In the genomic region with DNA sequence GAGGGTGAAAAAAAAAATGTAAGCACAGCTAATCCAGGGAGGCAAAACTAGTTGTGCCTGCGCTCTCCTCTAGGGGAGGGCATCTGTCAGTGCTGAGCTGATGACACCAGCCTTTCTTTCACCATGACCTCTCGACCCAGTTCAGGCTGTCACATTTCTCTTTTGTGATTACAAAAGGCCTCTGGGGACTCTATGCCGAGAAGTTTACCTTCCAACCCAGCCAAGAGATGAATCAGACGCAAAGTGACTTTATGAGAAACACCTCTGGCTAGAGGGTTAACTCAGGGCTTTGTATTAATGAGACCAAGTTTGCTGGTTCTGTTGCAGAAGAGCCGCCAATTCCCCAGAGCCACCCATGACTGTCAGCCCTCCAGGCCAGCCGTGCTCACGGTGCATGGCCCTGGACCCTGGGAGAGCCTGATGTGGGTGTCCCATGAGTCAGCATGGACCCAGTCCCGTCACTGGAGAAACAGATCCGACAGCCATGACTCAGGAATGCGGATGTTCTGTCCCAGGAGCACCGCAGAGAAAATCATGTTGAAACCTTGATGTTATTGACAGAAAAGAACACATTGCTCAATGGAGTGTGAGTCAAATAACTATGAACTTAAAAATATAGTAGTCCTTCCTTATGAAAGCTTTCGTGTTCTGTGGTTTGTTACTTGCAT, we compare ENCODE assay signal across 8 cellular contexts.
DNase-seq lines count a peak whose midpoint lies in the region; ATAC-seq and TF ChIP-seq lines count a peak whose summit lies in the region.

No MANE protein-coding gene starts in this region.

- no peaks in the 10 kb centered on the region for H3K9me3 ChIP-seq in left ventricle myocardium inferior (replicated peaks)
- no peaks in the 10 kb centered on the region for H3K9me3 ChIP-seq in testis

- no peak for TF ChIP-seq POLR2A in testis (IDR thresholded peaks at IDR 0.05)

- peaks cover 0 to 3% (median 2%) of the 10 kb centered on the region in 3 donors for H3K27me3 Mint-ChIP-seq in CD14-positive monocyte (ENCODE audit: low read depth in 3 of 3)
- H3K27me3 Mint-ChIP-seq in activated T-cell treated with anti-CD3 and anti-CD28 coated beads, Interleukin-2, amount 50 U/mL, for 4 hours (ENCODE audit: low read depth) = peaks cover 5% of the 10 kb centered on the region

- H3K36me3 Mint-ChIP-seq in CD14-positive monocyte = no peaks in the 10 kb centered on the region
- no peaks in the 10 kb centered on the region for H3K36me3 Mint-ChIP-seq in activated T-cell treated with anti-CD3 and anti-CD28 coated beads, Interleukin-2, amount 50 U/mL, for 4 hours (ENCODE audit: insufficient read depth)

- no peak overlapping the region for H3K4me3 ChIP-seq in left ventricle myocardium inferior
- no peak overlapping the region for H3K4me3 ChIP-seq in testis

- no peaks in the 10 kb centered on the region for H3K9me3 Mint-ChIP-seq in CD14-positive monocyte
- no peaks in the 10 kb centered on the region for H3K9me3 Mint-ChIP-seq in activated T-cell treated with anti-CD3 and anti-CD28 coated beads, Interleukin-2, amount 50 U/mL, for 4 hours

- H3K4me1 ChIP-seq in left ventricle myocardium inferior (no peaks in the 10 kb centered on the region), testis (no peaks in the 10 kb centered on the region)

- WGBS in testis, 2 donors = 68 to 84% methylated on average over 7 to 12 of the region's 12 CpGs

- H3K4me1 Mint-ChIP-seq in CD14-positive monocyte = peaks cover 49% of the 10 kb centered on the region
- H3K4me1 Mint-ChIP-seq in activated T-cell treated with anti-CD3 and anti-CD28 coated beads, Interleukin-2, amount 50 U/mL, for 4 hours (ENCODE audit: low read depth) = no peaks in the 10 kb centered on the region

- peak; percentile 71 for ATAC-seq in HG02642 (IDR thresholded peaks at IDR 0.05; ENCODE audit: poor library complexity, unreplicated experiment)
- no peak for ATAC-seq in activated T-cell treated with anti-CD3 and anti-CD28 coated beads, Interleukin-2, amount 50 U/mL, for 4 hours

- no peaks in the 10 kb centered on the region for H3K36me3 ChIP-seq in left ventricle myocardium inferior
- no peaks in the 10 kb centered on the region for H3K36me3 ChIP-seq in testis (ENCODE audit: low read depth, missing control alignments)

- H3K4me3 Mint-ChIP-seq in CD14-positive monocyte = peak overlapping the region; percentile 39 to 81
- H3K4me3 Mint-ChIP-seq in activated T-cell treated with anti-CD3 and anti-CD28 coated beads, Interleukin-2, amount 50 U/mL, for 4 hours = no peak overlapping the region

- DNase-seq in CD14-positive monocyte (ENCODE audit: low spot score) (peak; percentile 95), SKM-1 (lab: John Stamatoyannopoulos, UW; ENCODE audit: unreplicated experiment) (peak; percentile 72), left ventricle myocardium inferior (peak; percentile 24), testis (peak; percentile 24), NCI-H2107 (lab: John Stamatoyannopoulos, UW) (no peak), hippocampal formation (lab: John Stamatoyannopoulos, UW) (no peak)
- no peak for DNase-seq in activated T-cell treated with anti-CD3 and anti-CD28 coated beads, Interleukin-2, amount 50 U/mL, for 4 hours

- H3K27ac ChIP-seq in left ventricle myocardium inferior (replicated peaks) (no peak overlapping the region), testis (no peak overlapping the region)

- TF ChIP-seq CTCF in CD14-positive monocyte (IDR thresholded peaks at IDR 0.05) (peak; percentile 78), left ventricle myocardium inferior (IDR thresholded peaks at IDR 0.05; ENCODE audit: borderline replicate concordance) (no peak), testis (IDR thresholded peaks at IDR 0.05) (no peak)

- H3K27ac Mint-ChIP-seq in CD14-positive monocyte = peak overlapping the region; percentile 97 to 100 (median 99)

- peaks cover 51% of the 10 kb centered on the region for H3K27me3 ChIP-seq in left ventricle myocardium inferior (ENCODE audit: low read depth)
- H3K27me3 ChIP-seq in testis = no peaks in the 10 kb centered on the region

- intact Hi-C loops in CD14-positive monocyte (cut with micrococcal nuclease) = loop anchor here (10.0 kb wide), 2 partner anchors 133 to 433 kb away; a partner anchor contains a TSS
- intact Hi-C loops in left ventricle myocardium inferior (cut with micrococcal nuclease) = no loop called here
- intact Hi-C loops in testis (cut with DNase I; ENCODE audit: low total_unique reads) = no loop called here

Comparison
In these comparisons a context has a peak if more than half of its experiments do, and no peak if none do; other contexts are left out.
1. DNase-seq: peak in CD14-positive monocyte (single experiment), SKM-1 (single experiment), left ventricle myocardium inferior (single experiment) and testis (single experiment); none in NCI-H2107 (single experiment), hippocampal formation (0 of 2) and activated T-cell treated with anti-CD3 and anti-CD28 coated beads, Interleukin-2, amount 50 U/mL, for 4 hours (single experiment).
2. intact Hi-C loops: an anchor here in CD14-positive monocyte (10.0 kb wide); none called in left ventricle myocardium inferior and testis.